Comparison of ENCODE assay signal across 16 cellular contexts in genomic region chr6:157074969-157075368, GRCh38.
DNase-seq lines count a peak whose midpoint lies in the region; ATAC-seq and TF ChIP-seq lines count a peak whose summit lies in the region.
"Had no signal": no experiment of that assay in that cellular context is flagged by ENCODE, and none has a peak within 500 bp of the region (broad histone marks: within the 10 kb centered on the region; RNA-seq: fewer than 3 reads in every experiment).

No MANE protein-coding gene starts in this region.

- H3K4me1 ChIP-seq in left lung: peaks cover 15 to 19% of the 10 kb centered on the region in 2 donors

- no peak overlapping the region for H3K27ac ChIP-seq in left lung
- H3K27ac ChIP-seq: BLaER1, SJCRH30 had no signal

- H3K4me3 ChIP-seq in left lung: no peak overlapping the region
- H3K4me3 ChIP-seq: BLaER1, SJCRH30 had no signal

- H3K27ac Mint-ChIP-seq in activated T-cell treated with anti-CD3 and anti-CD28 coated beads, Interleukin-2, amount 50 U/mL, for 72 hours: peak overlapping the region; percentile 84
- peak overlapping the region in 2 of 3 donors; percentile 60 to 65 for H3K27ac Mint-ChIP-seq in IgD-negative memory B cell
- H3K27ac Mint-ChIP-seq in activated T-helper 17 cell treated with anti-CD3 and anti-CD28 coated beads, Interleukin-2, amount 50 U/mL, for 72 hours: peak overlapping the region; percentile 96

- no peaks in the 10 kb centered on the region for H3K27me3 Mint-ChIP-seq in activated T-cell treated with anti-CD3 and anti-CD28 coated beads, Interleukin-2, amount 50 U/mL, for 72 hours (ENCODE audit: low read depth)
- H3K27me3 Mint-ChIP-seq in IgD-negative memory B cell: no peaks in the 10 kb centered on the region
- no peaks in the 10 kb centered on the region for H3K27me3 Mint-ChIP-seq in activated T-helper 17 cell treated with anti-CD3 and anti-CD28 coated beads, Interleukin-2, amount 50 U/mL, for 72 hours
- H3K27me3 Mint-ChIP-seq: CD4-positive, CD25-positive, alpha-beta regulatory T cell had no signal

- intact Hi-C loops in left lung (cut with DNase I): no loop called here

- TF ChIP-seq CTCF in left lung (IDR thresholded peaks at IDR 0.05): no peak

- peaks cover 54% of the 10 kb centered on the region for H3K4me1 Mint-ChIP-seq in activated T-cell treated with anti-CD3 and anti-CD28 coated beads, Interleukin-2, amount 50 U/mL, for 72 hours (ENCODE audit: low read depth)
- peaks cover 39 to 66% (median 39%) of the 10 kb centered on the region in 3 donors for H3K4me1 Mint-ChIP-seq in IgD-negative memory B cell
- H3K4me1 Mint-ChIP-seq in activated T-helper 17 cell treated with anti-CD3 and anti-CD28 coated beads, Interleukin-2, amount 50 U/mL, for 72 hours: peaks cover 35% of the 10 kb centered on the region

- H3K36me3 ChIP-seq in left lung: no peaks in the 10 kb centered on the region
- H3K36me3 ChIP-seq: SJCRH30 had no signal

- no peaks in the 10 kb centered on the region for H3K9me3 Mint-ChIP-seq in activated T-cell treated with anti-CD3 and anti-CD28 coated beads, Interleukin-2, amount 50 U/mL, for 72 hours
- peaks cover 0 to 4% (median 0%) of the 10 kb centered on the region in 3 donors for H3K9me3 Mint-ChIP-seq in IgD-negative memory B cell
- H3K9me3 Mint-ChIP-seq in activated T-helper 17 cell treated with anti-CD3 and anti-CD28 coated beads, Interleukin-2, amount 50 U/mL, for 72 hours: no peaks in the 10 kb centered on the region

- no peaks in the 10 kb centered on the region for H3K27me3 ChIP-seq in left lung
- H3K27me3 ChIP-seq: BLaER1, SJCRH30 had no signal

- H3K9me3 ChIP-seq in left lung: no peaks in the 10 kb centered on the region
- H3K9me3 ChIP-seq: BLaER1, SJCRH30 had no signal

- no peak for DNase-seq in activated T-cell treated with anti-CD3 and anti-CD28 coated beads, Interleukin-2, amount 50 U/mL, for 72 hours
- DNase-seq in activated T-cell treated with anti-CD3 and anti-CD28 coated beads, Interleukin-2, amount 50 U/mL, for 1 hour: no peak
- DNase-seq in left lung (no peak), NCI-H748 (lab: John Stamatoyannopoulos, UW; ENCODE audit: unreplicated experiment) (no peak)
- no peak for DNase-seq in activated CD4-positive, alpha-beta T cell treated with anti-CD3 and anti-CD28 coated beads, Interleukin-2, amount 50 U/mL, for 48 hours
- DNase-seq: DMS153, Kasumi-1, NCI-H2029 treated with DMSO at 0.1 percent for 48 hours, NCI-H446 treated with DMSO at 0.1 percent for 48 hours, NCI-H69, SJCRH30 had no signal

- peaks cover 0 to 3% of the 10 kb centered on the region in 2 donors for H3K36me3 Mint-ChIP-seq in activated T-cell treated with anti-CD3 and anti-CD28 coated beads, Interleukin-2, amount 50 U/mL, for 72 hours (ENCODE audit: insufficient read depth in 2 of 2)
- peaks cover 20% of the 10 kb centered on the region for H3K36me3 Mint-ChIP-seq in IgD-negative memory B cell
- H3K36me3 Mint-ChIP-seq in activated T-helper 17 cell treated with anti-CD3 and anti-CD28 coated beads, Interleukin-2, amount 50 U/mL, for 72 hours (ENCODE audit: low read depth): peaks cover 17% of the 10 kb centered on the region

- H3K4me3 Mint-ChIP-seq in activated T-cell treated with anti-CD3 and anti-CD28 coated beads, Interleukin-2, amount 50 U/mL, for 72 hours: no peak overlapping the region
- H3K4me3 Mint-ChIP-seq in IgD-negative memory B cell: peak overlapping the region in 1 of 4 donors; percentile 38
- H3K4me3 Mint-ChIP-seq in activated T-helper 17 cell treated with anti-CD3 and anti-CD28 coated beads, Interleukin-2, amount 50 U/mL, for 72 hours: peak overlapping the region; percentile 79

- ATAC-seq in activated T-cell treated with anti-CD3 and anti-CD28 coated beads, Interleukin-2, amount 50 U/mL, for 72 hours (replicated peaks in 1 of 2): no peak
- ATAC-seq in activated T-helper 17 cell treated with anti-CD3 and anti-CD28 coated beads, Interleukin-2, amount 50 U/mL, for 72 hours (replicated peaks): no peak
- ATAC-seq in left lung: peak; percentile 33
- ATAC-seq in GM19463 (IDR thresholded peaks at IDR 0.05; ENCODE audit: unreplicated experiment): no peak
